In genomic region chr6:139156102-139156501, GRCh38 we compare ENCODE assay signal across 20 cellular contexts. TPM values are rescaled to one million over a fixed set of nuclear protein-coding genes. Genes with fewer than 3 reads are reported as not detected.
A peak's percentile ranks its signal among the peaks of the same experiment; 100 is the strongest.
DNase-seq lines count a peak whose midpoint lies in the region; ATAC-seq and TF ChIP-seq lines count a peak whose summit lies in the region.
"Had no signal": no experiment of that assay in that cellular context is flagged by ENCODE, and none has a peak within 500 bp of the region (broad histone marks: within the 10 kb centered on the region; RNA-seq: fewer than 3 reads in every experiment).

No MANE protein-coding gene starts in this region.

- ATAC-seq in left cardiac atrium (peak; percentile 21 to 43), GM18519 (IDR thresholded peaks at IDR 0.05; ENCODE audit: low FRiP score, unreplicated experiment) (no peak)
- no peak for ATAC-seq in activated CD8-positive, alpha-beta T cell treated with anti-CD3 and anti-CD28 coated beads for 36 hours
- ATAC-seq in stimulated activated naive CD8-positive, alpha-beta T cell treated with anti-CD3 and anti-CD28 coated beads, Interleukin-15, amount 100 ng/mL, for 72 hours = no peak
- ATAC-seq: gastrocnemius medialis, K562 had no signal

- H3K4me3 ChIP-seq in right atrium auricular region (no peak overlapping the region), left ventricle myocardium inferior (no peak overlapping the region)
- H3K4me3 ChIP-seq: esophagus muscularis mucosa, gastrocnemius medialis, K562, tibial artery had no signal

- peaks cover 81% of the 10 kb centered on the region for H3K4me1 Mint-ChIP-seq in activated CD8-positive, alpha-beta T cell treated with anti-CD3 and anti-CD28 coated beads for 36 hours (ENCODE audit: low read depth)
- H3K4me1 Mint-ChIP-seq in stimulated activated naive CD8-positive, alpha-beta T cell treated with anti-CD3 and anti-CD28 coated beads, Interleukin-15, amount 100 ng/mL, for 72 hours = peaks cover 84% of the 10 kb centered on the region

- H3K27ac ChIP-seq in right atrium auricular region = no peak overlapping the region
- peak overlapping the region; percentile 24 for H3K27ac ChIP-seq in left ventricle myocardium inferior (replicated peaks)
- H3K27ac ChIP-seq: esophagus muscularis mucosa, gastrocnemius medialis, RWPE1, tibial artery had no signal

- TF ChIP-seq CTCF in right atrium auricular region (IDR thresholded peaks at IDR 0.05) = no peak
- no peak for TF ChIP-seq CTCF in activated CD8-positive, alpha-beta T cell treated with anti-CD3 and anti-CD28 coated beads for 36 hours (IDR thresholded peaks at IDR 0.05)
- no peak for TF ChIP-seq CTCF in left ventricle myocardium inferior (IDR thresholded peaks at IDR 0.05; ENCODE audit: borderline replicate concordance)

- H3K36me3 Mint-ChIP-seq in activated CD8-positive, alpha-beta T cell treated with anti-CD3 and anti-CD28 coated beads for 36 hours (ENCODE audit: low read depth) = peaks cover 44% of the 10 kb centered on the region

- H3K36me3 ChIP-seq in right atrium auricular region = no peaks in the 10 kb centered on the region
- no peaks in the 10 kb centered on the region for H3K36me3 ChIP-seq in left ventricle myocardium inferior
- H3K36me3 ChIP-seq: esophagus muscularis mucosa, gastrocnemius medialis, tibial artery had no signal

- POLR2A ChIA-PET in activated CD8-positive, alpha-beta T cell treated with anti-CD3 and anti-CD28 coated beads for 36 hours (lab: Charles Lee) = interaction anchor here (1.3 to 12.5 kb wide), 4 partner anchors 11 to 23 kb away, joined by 5 to 89 read pairs (median 24); no protein-coding TSS in a partner anchor

- H3K27ac Mint-ChIP-seq in activated CD8-positive, alpha-beta T cell treated with anti-CD3 and anti-CD28 coated beads for 36 hours = peak overlapping the region; percentile 87
- H3K27ac Mint-ChIP-seq in stimulated activated naive CD8-positive, alpha-beta T cell treated with anti-CD3 and anti-CD28 coated beads, Interleukin-15, amount 100 ng/mL, for 72 hours = peak overlapping the region; percentile 58 to 94

- CTCF ChIA-PET in activated CD8-positive, alpha-beta T cell treated with anti-CD3 and anti-CD28 coated beads for 36 hours (lab: Charles Lee) = interaction anchor here (0.8 to 1.4 kb wide), 3 partner anchors 11 to 21 kb away, joined by 4 read pairs; no protein-coding TSS in a partner anchor

- peaks cover 0 to 55% of the 10 kb centered on the region in 2 donors for H3K4me1 ChIP-seq in right atrium auricular region
- H3K4me1 ChIP-seq in left ventricle myocardium inferior = peaks cover 97% of the 10 kb centered on the region

- no peaks in the 10 kb centered on the region for H3K27me3 Mint-ChIP-seq in activated CD8-positive, alpha-beta T cell treated with anti-CD3 and anti-CD28 coated beads for 36 hours
- no peaks in the 10 kb centered on the region for H3K27me3 Mint-ChIP-seq in stimulated activated naive CD8-positive, alpha-beta T cell treated with anti-CD3 and anti-CD28 coated beads, Interleukin-15, amount 100 ng/mL, for 72 hours
- H3K27me3 Mint-ChIP-seq: brain had no signal

- no peaks in the 10 kb centered on the region for H3K9me3 ChIP-seq in right atrium auricular region
- no peaks in the 10 kb centered on the region for H3K9me3 ChIP-seq in left ventricle myocardium inferior (replicated peaks)
- H3K9me3 ChIP-seq: esophagus muscularis mucosa, gastrocnemius medialis, tibial artery had no signal

- H3K9me3 Mint-ChIP-seq in activated CD8-positive, alpha-beta T cell treated with anti-CD3 and anti-CD28 coated beads for 36 hours = peaks cover 2% of the 10 kb centered on the region
- H3K9me3 Mint-ChIP-seq in stimulated activated naive CD8-positive, alpha-beta T cell treated with anti-CD3 and anti-CD28 coated beads, Interleukin-15, amount 100 ng/mL, for 72 hours = no peaks in the 10 kb centered on the region
- H3K9me3 Mint-ChIP-seq: brain had no signal

- intact Hi-C loops in left cardiac atrium (cut with DNase I) (no loop called here), left ventricle myocardium inferior (cut with micrococcal nuclease) (no loop called here)
- intact Hi-C loops in activated CD8-positive, alpha-beta T cell treated with anti-CD3 and anti-CD28 coated beads for 36 hours (cut with micrococcal nuclease) = no loop called here

- H3K27me3 ChIP-seq in right atrium auricular region (no peaks in the 10 kb centered on the region), left ventricle myocardium inferior (ENCODE audit: low read depth) (no peaks in the 10 kb centered on the region)
- H3K27me3 ChIP-seq: esophagus muscularis mucosa, gastrocnemius medialis, tibial artery had no signal

- H3K4me3 Mint-ChIP-seq in activated CD8-positive, alpha-beta T cell treated with anti-CD3 and anti-CD28 coated beads for 36 hours = no peak overlapping the region
- H3K4me3 Mint-ChIP-seq in stimulated activated naive CD8-positive, alpha-beta T cell treated with anti-CD3 and anti-CD28 coated beads, Interleukin-15, amount 100 ng/mL, for 72 hours = peak overlapping the region; percentile 17 to 56

- DNase-seq in left cardiac atrium = no peak
- DNase-seq in right atrium auricular region (ENCODE audit: low spot score) = no peak
- DNase-seq in activated CD8-positive, alpha-beta T cell treated with anti-CD3 and anti-CD28 coated beads for 36 hours = no peak
- DNase-seq in left ventricle myocardium inferior = no peak
- DNase-seq in stimulated activated naive CD8-positive, alpha-beta T cell treated with anti-CD3 and anti-CD28 coated beads, Interleukin-15, amount 100 ng/mL, for 72 hours = no peak
- no peak for DNase-seq in SKM-1 (lab: John Stamatoyannopoulos, UW; ENCODE audit: unreplicated experiment)
- DNase-seq: activated CD4-positive, CD25-positive, alpha-beta regulatory T cell treated with anti-CD3 and anti-CD28 coated beads, Interleukin-2, amount 50 U/mL, for 72 hours; gastrocnemius medialis; mammary epithelial cell; NCI-H1694; occipital lobe; small intestine; stimulated activated CD4-positive, alpha-beta T cell treated with anti-CD3 and anti-CD28 coated beads, Interleukin-2, amount 100 ng/mL, for 48 hours; stimulated activated naive CD4-positive, alpha-beta T cell treated with Interleukin-2 at 50 U/mL for 16 hours; tibial artery had no signal

RNA-seq across cellular contexts. Expression of gene HECA, which starts 21.2 kb away (rescaled TPM):
- total RNA-seq in left cardiac atrium (10 to 100 TPM; 33.2 to 36.9 TPM), right atrium auricular region (10 to 100 TPM; 43.4 to 51.1 TPM), left ventricle myocardium inferior (46.0 TPM)
- 10 to 100 TPM; 45.4 to 47.1 TPM for total RNA-seq in activated CD8-positive, alpha-beta T cell treated with anti-CD3 and anti-CD28 coated beads for 36 hours

Comparison
In these comparisons a context has a peak if more than half of its experiments do, and no peak if none do; other contexts are left out.
1. ATAC-seq: peak in left cardiac atrium (2 of 2); none in activated CD8-positive, alpha-beta T cell treated with anti-CD3 and anti-CD28 coated beads for 36 hours (single experiment), stimulated activated naive CD8-positive, alpha-beta T cell treated with anti-CD3 and anti-CD28 coated beads, Interleukin-15, amount 100 ng/mL, for 72 hours (single experiment) and GM18519 (single experiment).